ENCODE assay signal across 19 cellular contexts in the genomic region with DNA sequence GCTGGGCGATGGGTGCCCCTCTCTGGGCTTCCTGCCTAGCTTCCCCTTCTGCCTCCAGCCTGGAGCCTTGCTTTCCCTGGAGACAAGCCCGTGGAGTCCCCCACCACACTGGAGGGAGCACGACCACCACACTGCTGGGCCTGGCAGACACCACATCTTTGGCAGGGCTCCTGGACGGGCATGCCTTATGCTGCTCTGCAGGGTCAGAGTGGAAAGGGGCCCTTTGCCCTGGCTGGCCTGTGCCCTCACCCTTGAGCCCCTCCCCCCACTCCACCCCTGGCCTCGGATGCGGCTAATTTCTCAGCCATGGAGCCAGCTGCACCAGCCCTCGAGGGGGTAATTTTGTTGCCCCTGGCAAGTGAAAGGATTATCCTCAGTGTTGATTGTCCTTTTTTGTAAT.
A peak's percentile ranks its signal among the peaks of the same experiment; 100 is the strongest.
DNase-seq lines count a peak whose midpoint lies in the region; ATAC-seq, FAIRE-seq and TF ChIP-seq lines count a peak whose summit lies in the region.
"Had no signal": no experiment of that assay in that cellular context is flagged by ENCODE, and none has a peak within 500 bp of the region (broad histone marks: within the 10 kb centered on the region; RNA-seq: fewer than 3 reads in every experiment).

No MANE protein-coding gene starts in this region.

- TF ChIP-seq EP300 in H1 (IDR thresholded peaks at IDR 0.05; ENCODE audit: borderline replicate concordance in 1 of 2, low read depth in 2 of 2, low read length in 2 of 2) = no peak

- in situ Hi-C loops in ACHN (cut with HindIII; ENCODE audit: low pct_ligation_motif_present, low pct_unique_long_range_greater_than_20kb, low sequenced_read_pairs) = no loop called here

- H2BK20ac ChIP-seq in H1 (ENCODE audit: low read length) = no peak overlapping the region

- H3K4me1 Mint-ChIP-seq in mesothelial cell of epicardium = peaks cover 5% of the 10 kb centered on the region

- no peak overlapping the region for H2BK12ac ChIP-seq in H1 (ENCODE audit: low read depth, low read length)

- FAIRE-seq in H1 (lab: Jason Lieb, UNC) = no peak
- FAIRE-seq: A204.1, HTR-8/SVneo had no signal

- no peak overlapping the region for H3K9ac ChIP-seq in H1 (replicated peaks in 1 of 4; ENCODE audit: extremely low read depth in 1 of 4, low read depth in 3 of 4, low read length in 3 of 4)

- peak; percentile 28 for DNase-seq in NCI-H748 (lab: John Stamatoyannopoulos, UW; ENCODE audit: unreplicated experiment)
- no peak for DNase-seq in NCI-H748 treated with DMSO at 0.1 percent for 48 hours (lab: John Stamatoyannopoulos, UW)
- peak; percentile 74 to 79 for DNase-seq in NCI-H524 (lab: John Stamatoyannopoulos, UW)
- no peak for DNase-seq in H1 (ENCODE audit: low read depth in 1 of 2, low spot score in 2 of 2)
- DNase-seq in spleen = peak; percentile 63
- no peak for DNase-seq in ACHN
- DNase-seq in mesothelial cell of epicardium (ENCODE audit: low spot score in 2 of 2, unreplicated experiment in 2 of 2) = no peak
- DNase-seq: COR-L47, EL, NCI-H1694, NCI-H226, NCI-H774, SW 1271 had no signal

- H3K4me1 ChIP-seq in H1 (replicated peaks in 1 of 4; ENCODE audit: control insufficient read depth in 3 of 4, insufficient read depth in 4 of 4, low read length in 3 of 4) (peaks cover 10 to 25% (median 17%) of the 10 kb centered on the region in 4 experiments), spleen (peaks cover 0 to 8% (median 1%) of the 10 kb centered on the region in 6 donors)
- H3K4me1 ChIP-seq: HAP-1 had no signal

- no peak for TF ChIP-seq RAD21 in H1 (IDR thresholded peaks at IDR 0.05 in 1 of 2, conservative IDR thresholded peaks at IDR 0.05 in 1 of 2; ENCODE audit: low read depth in 2 of 2, low read length in 2 of 2)

- no peak overlapping the region for H3K4me3 Mint-ChIP-seq in mesothelial cell of epicardium

- no peak overlapping the region for H3K18ac ChIP-seq in H1 (ENCODE audit: extremely low read depth, low read length)

- no peak overlapping the region for H3K4ac ChIP-seq in H1 (replicated peaks; ENCODE audit: insufficient read length, low read depth, low read length)

- WGBS in H1 (ENCODE audit: extremely low coverage in 1 of 2, insufficient coverage in 1 of 2, insufficient read length in 1 of 2, insufficient replicate concordance in 2 of 2, low coverage in 1 of 2, low lambda C conversion rate in 2 of 2, missing lambda C conversion rate in 1 of 2), 2 experiments = 81% methylated on average over 7 of the region's 7 CpGs; no CpG with 5 or more reads in 1 of the 2 experiments
- WGBS in spleen, 5 donors = 32 to 55% (median 48%) methylated on average over 6 to 7 of the region's 7 CpGs

- no peak overlapping the region for H3K56ac ChIP-seq in H1 (replicated peaks; ENCODE audit: insufficient read length, low read depth, low read length)

- H3K9me3 Mint-ChIP-seq in mesothelial cell of epicardium = no peaks in the 10 kb centered on the region

- intact Hi-C loops in spleen (cut with DNase I; ENCODE audit: low total_unique reads) = no loop called here

- no peak overlapping the region for H3K4me2 ChIP-seq in H1 (ENCODE audit: insufficient read depth in 1 of 2, low read depth in 2 of 2, low read length in 2 of 2)

- CTCF ChIA-PET in H1 (lab: Charles Lee; ENCODE audit: partially characterized antibody) = interaction anchor here (0.9 to 11.8 kb wide), 12 partner anchors 9 to 195 kb away, joined by 3 to 136 read pairs (median 4); no protein-coding TSS in a partner anchor

- no peaks in the 10 kb centered on the region for H3K36me3 ChIP-seq in H1 (ENCODE audit: control insufficient read depth in 2 of 4, insufficient read depth in 4 of 4, low read length in 3 of 4)
- H3K36me3 ChIP-seq in spleen = peaks cover 0 to 23% (median 0%) of the 10 kb centered on the region in 6 donors
- H3K36me3 ChIP-seq: HAP-1 had no signal

- H4K8ac ChIP-seq in H1 (ENCODE audit: extremely low read depth, insufficient read depth, low read length) = no peak overlapping the region; the same call in 1 of the 2 replicates

- H3K9me3 ChIP-seq in H1 (ENCODE audit: insufficient read depth in 2 of 2, low read depth in 1 of 2, low read length in 1 of 2) = no peaks in the 10 kb centered on the region
- H3K9me3 ChIP-seq in spleen = no peaks in the 10 kb centered on the region
- H3K9me3 ChIP-seq: HAP-1 had no signal

- no peaks in the 10 kb centered on the region for H3K27me3 ChIP-seq in H1 (replicated peaks in 1 of 4; ENCODE audit: control insufficient read depth in 3 of 4, extremely low read depth in 1 of 4, insufficient read depth in 3 of 4, low read length in 3 of 4)
- no peaks in the 10 kb centered on the region for H3K27me3 ChIP-seq in spleen (replicated peaks in 1 of 7)

- H3K23ac ChIP-seq in H1 (ENCODE audit: insufficient read length) = no peak overlapping the region

- POLR2A ChIA-PET in H1 (lab: Charles Lee; ENCODE audit: partially characterized antibody) = interaction anchor here (1.2 kb wide), 1 partner anchor 21 kb away, joined by 3 read pairs; no protein-coding TSS in a partner anchor

- H3K27ac ChIP-seq in H1 (ENCODE audit: low read depth, low read length) = no peak overlapping the region
- H3K27ac ChIP-seq in spleen = no peak overlapping the region
- H3K27ac ChIP-seq: HL-60 had no signal

- H4K91ac ChIP-seq in H1 (replicated peaks; ENCODE audit: insufficient read length, low read length) = no peak overlapping the region

- no peaks in the 10 kb centered on the region for H3K79me2 ChIP-seq in H1 (ENCODE audit: control insufficient read depth in 1 of 2, insufficient read depth in 2 of 2, low read length in 2 of 2)

- peaks cover 2% of the 10 kb centered on the region for H3K36me3 Mint-ChIP-seq in mesothelial cell of epicardium

- no peak overlapping the region for H2AK5ac ChIP-seq in H1 (ENCODE audit: low read depth, low read length)

- H3K23me2 ChIP-seq in H1 (ENCODE audit: low read depth, low read length) = no peaks in the 10 kb centered on the region

- no peak overlapping the region for H2BK120ac ChIP-seq in H1 (replicated peaks; ENCODE audit: low read depth, low read length)

- H2BK15ac ChIP-seq in H1 (ENCODE audit: low read length) = 0 out of 2 replicates have a peak overlapping the region, but pooled peaks have one; percentile 97

- H3K27me3 Mint-ChIP-seq in mesothelial cell of epicardium (ENCODE audit: low read depth) = peaks cover 15% of the 10 kb centered on the region

- no peak overlapping the region for H2AFZ ChIP-seq in H1 (ENCODE audit: low read length)

- H4K5ac ChIP-seq in H1 (ENCODE audit: insufficient read length, low read depth, low read length) = no peak overlapping the region

- no peak for ATAC-seq in GM19328 (IDR thresholded peaks at IDR 0.05; ENCODE audit: unreplicated experiment)
- ATAC-seq: Panc1 had no signal

- TF ChIP-seq POLR2A in H1 (IDR thresholded peaks at IDR 0.05; ENCODE audit: control extremely low read depth in 1 of 2, low read depth in 2 of 2, low read length in 2 of 2) (no peak), spleen (IDR thresholded peaks at IDR 0.05) (no peak)

- H2BK5ac ChIP-seq in H1 (ENCODE audit: low read depth, low read length) = no peak overlapping the region

- no peak overlapping the region for H3K4me3 ChIP-seq in H1 (ENCODE audit: extremely low read depth in 1 of 4, insufficient read depth in 2 of 4, low read depth in 3 of 4, low read length in 4 of 4)
- H3K4me3 ChIP-seq in spleen = no peak overlapping the region
- H3K4me3 ChIP-seq: HAP-1 had no signal

- H3K79me1 ChIP-seq in H1 (ENCODE audit: low read depth, low read length) = no peaks in the 10 kb centered on the region

- TF ChIP-seq CTCF in H1 (IDR thresholded peaks at IDR 0.05; ENCODE audit: control extremely low read depth in 1 of 3, insufficient read depth in 1 of 3, low read depth in 1 of 3, low read length in 3 of 3) (no peak), spleen (IDR thresholded peaks at IDR 0.05 in 8 of 11, conservative IDR thresholded peaks at IDR 0.05 in 3 of 11) (no peak), mesothelial cell of epicardium (IDR thresholded peaks at IDR 0.05; ENCODE audit: unreplicated experiment) (no peak)

- H3K27ac Mint-ChIP-seq in mesothelial cell of epicardium = no peak overlapping the region

- H3K14ac ChIP-seq in H1 (ENCODE audit: insufficient read length) = no peak overlapping the region

- no peaks in the 10 kb centered on the region for H4K20me1 ChIP-seq in H1 (replicated peaks in 1 of 2; ENCODE audit: control insufficient read depth in 1 of 2, insufficient read depth in 2 of 2, low read length in 2 of 2)

TF ChIP-seq in H1, 55 proteins besides CTCF, POLR2A, EP300 and RAD21 (continues in another document):
- TF ChIP-seq ATF2 (IDR thresholded peaks at IDR 0.05; ENCODE audit: low read length) (no peak), KDM1A (IDR thresholded peaks at IDR 0.05; ENCODE audit: borderline replicate concordance, low read length) (no peak), RNF2 (IDR thresholded peaks at IDR 0.05; ENCODE audit: borderline replicate concordance, low read depth, low read length, missing control alignments, poor library complexity, severe bottlenecking) (no peak), CHD1 (IDR thresholded peaks at IDR 0.05; ENCODE audit: low read depth, low read length) (no peak), ASH2L (IDR thresholded peaks at IDR 0.05; ENCODE audit: low read length) (no peak), POLR2AphosphoS5 (IDR thresholded peaks at IDR 0.05; ENCODE audit: low read depth, low read length) (no peak), ATF3 (IDR thresholded peaks at IDR 0.05; ENCODE audit: insufficient read depth, low read depth, low read length) (no peak), CBX8 (IDR thresholded peaks at IDR 0.05; ENCODE audit: borderline replicate concordance, low read depth, low read length) (no peak), POU5F1 (IDR thresholded peaks at IDR 0.05; ENCODE audit: low read depth, low read length) (no peak), TCF12 (IDR thresholded peaks at IDR 0.05; ENCODE audit: low read depth, low read length) (no peak)
- TF ChIP-seq, protein P1, sequence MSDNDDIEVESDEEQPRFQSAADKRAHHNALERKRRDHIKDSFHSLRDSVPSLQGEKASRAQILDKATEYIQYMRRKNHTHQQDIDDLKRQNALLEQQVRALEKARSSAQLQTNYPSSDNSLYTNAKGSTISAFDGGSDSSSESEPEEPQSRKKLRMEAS (IDR thresholded peaks at IDR 0.05) = no peak

Comparison
In these comparisons a context has a peak if more than half of its experiments do, and no peak if none do; other contexts are left out.
1. DNase-seq: peak in NCI-H748 (single experiment), NCI-H524 (2 of 2) and spleen (single experiment); none in NCI-H748 treated with DMSO at 0.1 percent for 48 hours (single experiment), H1 (0 of 2), ACHN (single experiment) and mesothelial cell of epicardium (0 of 2).